In genomic region chr7:24756989-24757798, GRCh38 we compare ENCODE assay signal across 1 cellular context.
A peak's percentile ranks its signal among the peaks of the same experiment; 100 is the strongest.
TF ChIP-seq lines count a peak whose summit lies in the region.

GSDME (minus strand) TSS chr7:24757464; CDS start chr7:24749774, 7,690 bp downstream.

TF ChIP-seq in K562, 482 proteins besides CTCF, POLR2A, EP300 and RAD21 (continued from another document):
- TF ChIP-seq CCNT2 (IDR thresholded peaks at IDR 0.05; ENCODE audit: borderline replicate concordance, extremely low read depth, insufficient read length, low read depth, low read length) (peak; percentile 16), CXXC5 (CRISPR knock-in tag; IDR thresholded peaks at IDR 0.05) (0 out of 2 replicates have a peak, but pooled peaks have one; percentile 32), POLR2G (IDR thresholded peaks at IDR 0.05; ENCODE audit: low read depth, low read length) (peak; percentile 45; the same call in 1 of the 2 replicates), MYC (IDR thresholded peaks at IDR 0.05; ENCODE audit: low read depth, low read length) (peak; percentile 10; the same call in 1 of the 2 replicates), MYC (CRISPR knock-in tag; IDR thresholded peaks at IDR 0.05; ENCODE audit: borderline replicate concordance, low read depth) (no peak), L3MBTL2 (IDR thresholded peaks at IDR 0.05) (peak; percentile 63; the same call in 1 of the 2 replicates), MAZ (CRISPR knock-in tag; conservative IDR thresholded peaks at IDR 0.05 in 1 of 2, IDR thresholded peaks at IDR 0.05 in 1 of 2) (peak in 1 of 2 experiments; percentile 59; a peak in 3 of 4 replicates)
- TF ChIP-seq, protein P1, sequence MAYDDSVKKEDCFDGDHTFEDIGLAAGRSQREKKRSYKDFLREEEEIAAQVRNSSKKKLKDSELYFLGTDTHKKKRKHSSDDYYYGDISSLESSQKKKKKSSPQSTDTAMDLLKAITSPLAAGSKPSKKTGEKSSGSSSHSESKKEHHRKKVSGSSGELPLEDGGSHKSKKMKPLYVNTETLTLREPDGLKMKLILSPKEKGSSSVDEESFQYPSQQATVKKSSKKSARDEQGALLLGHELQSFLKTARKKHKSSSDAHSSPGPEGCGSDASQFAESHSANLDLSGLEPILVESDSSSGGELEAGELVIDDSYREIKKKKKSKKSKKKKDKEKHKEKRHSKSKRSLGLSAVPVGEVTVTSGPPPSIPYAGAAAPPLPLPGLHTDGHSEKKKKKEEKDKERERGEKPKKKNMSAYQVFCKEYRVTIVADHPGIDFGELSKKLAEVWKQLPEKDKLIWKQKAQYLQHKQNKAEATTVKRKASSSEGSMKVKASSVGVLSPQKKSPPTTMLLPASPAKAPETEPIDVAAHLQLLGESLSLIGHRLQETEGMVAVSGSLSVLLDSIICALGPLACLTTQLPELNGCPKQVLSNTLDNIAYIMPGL (CRISPR knock-in tag; IDR thresholded peaks at IDR 0.05), result no peak
